In the genomic region with DNA sequence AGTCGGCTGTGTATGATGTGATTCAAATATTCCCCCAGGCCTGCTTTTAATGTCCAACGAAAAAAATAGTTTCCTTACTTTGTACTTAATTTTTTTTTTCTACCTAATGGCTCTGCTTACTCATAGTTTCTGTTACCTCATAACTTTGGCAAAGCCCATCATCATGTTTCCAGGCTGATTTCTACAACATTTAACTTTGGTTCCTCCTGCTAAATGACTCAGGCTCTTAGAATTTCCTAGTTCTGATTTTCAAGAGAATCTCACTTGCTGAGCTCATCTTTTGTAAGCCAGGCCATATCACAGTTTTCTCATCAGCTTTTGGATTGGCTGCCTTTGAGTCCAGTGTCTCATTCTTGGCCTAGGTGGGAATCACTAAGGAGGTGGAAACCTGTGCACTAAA, we compare ENCODE assay signal across 12 cellular contexts.
A peak's percentile ranks its signal among the peaks of the same experiment; 100 is the strongest.
DNase-seq lines count a peak whose midpoint lies in the region; ATAC-seq and TF ChIP-seq lines count a peak whose summit lies in the region.
"Had no signal": no experiment of that assay in that cellular context is flagged by ENCODE, and none has a peak within 500 bp of the region (broad histone marks: within the 10 kb centered on the region; RNA-seq: fewer than 3 reads in every experiment).

No MANE protein-coding gene starts in this region.

- H3K4me3 Mint-ChIP-seq in GM23338, result no peak overlapping the region
- H3K4me3 Mint-ChIP-seq: CD4-positive, CD25-positive, alpha-beta regulatory T cell had no signal

- no peak overlapping the region for H3K4me2 ChIP-seq in GM23338

- TF ChIP-seq CTCF in AG04450 (IDR thresholded peaks at IDR 0.05; ENCODE audit: low read depth, low read length), result no peak
- no peak for TF ChIP-seq CTCF in GM23338 (conservative IDR thresholded peaks at IDR 0.05; ENCODE audit: low read depth in 2 of 2)

- H3K4me3 ChIP-seq in AG04450 (ENCODE audit: low read depth, low read length), result no peak overlapping the region
- H3K4me3 ChIP-seq in GM23338, result no peak overlapping the region

- no peaks in the 10 kb centered on the region for H3K9me3 Mint-ChIP-seq in GM23338

- CTCF ChIA-PET in AG04450 (lab: Charles Lee), result interaction anchor here (1.0 to 1.6 kb wide), 2 partner anchors 290 to 522 kb away, joined by 3 to 5 read pairs; no protein-coding TSS in a partner anchor

- no peaks in the 10 kb centered on the region for H3K9me3 ChIP-seq in AG04450 (ENCODE audit: control insufficient read depth, insufficient read depth, low read length)

- no peak for ATAC-seq in GM23338

- H4K20me1 ChIP-seq in GM23338 (replicated peaks; ENCODE audit: insufficient read depth), result no peaks in the 10 kb centered on the region

- no peaks in the 10 kb centered on the region; the same call in 1 of the 2 replicates for H3K9me2 ChIP-seq in GM23338 (ENCODE audit: insufficient read depth)

- H3K36me3 ChIP-seq in GM23338 (ENCODE audit: insufficient read depth), result no peaks in the 10 kb centered on the region

- no peak overlapping the region for H2AFZ ChIP-seq in GM23338

- no peaks in the 10 kb centered on the region; the same call in 1 of the 2 replicates for H3K4me1 ChIP-seq in GM23338 (ENCODE audit: insufficient read depth)

- DNase-seq in AG04450 (ENCODE audit: low read depth, low spot score), result peak; percentile 89
- peak; percentile 55 for DNase-seq in OCI-M1 (lab: John Stamatoyannopoulos, UW)
- peak; percentile 96 for DNase-seq in epithelial cell of prostate (ENCODE audit: low read depth, low spot score)
- DNase-seq in myocyte (ENCODE audit: low read depth), result peak; percentile 72
- no peak for DNase-seq in ecto neural progenitor cell (ENCODE audit: low spot score)
- no peak for DNase-seq in stimulated activated CD8-positive, alpha-beta memory T cell treated with anti-CD3 and anti-CD28 coated beads, Interleukin-4, amount 100 ng/mL, for 48 hours
- no peak for DNase-seq in GM23338 (ENCODE audit: low spot score)
- no peak for DNase-seq in inferior parietal cortex (ENCODE audit: extremely low spot score)
- DNase-seq: activated effector memory CD4-positive, alpha-beta T cell treated with anti-CD3 and anti-CD28 coated beads, Interleukin-2, amount 50 U/mL, for 16 hours; CD4-positive, CD25-positive, alpha-beta regulatory T cell; NCI-H1105; stimulated activated CD4-positive, alpha-beta T cell treated with anti-CD3 and anti-CD28 coated beads, Interleukin-12 subunit alpha, Interleukin-12 subunit beta, amount 100 ng/mL, for 4 hours had no signal

- no peaks in the 10 kb centered on the region for H3F3A ChIP-seq in GM23338 (replicated peaks; ENCODE audit: low read depth)

- H3K27me3 Mint-ChIP-seq in GM23338 (ENCODE audit: insufficient read depth, low read depth, poor library complexity), result no peaks in the 10 kb centered on the region
- H3K27me3 Mint-ChIP-seq: CD4-positive, CD25-positive, alpha-beta regulatory T cell had no signal

- H3K36me3 Mint-ChIP-seq in GM23338 (ENCODE audit: low read depth), result no peaks in the 10 kb centered on the region
- H3K36me3 Mint-ChIP-seq: CD4-positive, CD25-positive, alpha-beta regulatory T cell had no signal

- H3K27me3 ChIP-seq in AG04450 (ENCODE audit: control insufficient read depth, insufficient read depth, low read length), result no peaks in the 10 kb centered on the region
- no peaks in the 10 kb centered on the region for H3K27me3 ChIP-seq in GM23338 (ENCODE audit: insufficient read depth)

- no peaks in the 10 kb centered on the region for H3K79me2 ChIP-seq in GM23338 (replicated peaks; ENCODE audit: insufficient read depth)

- H3K27ac Mint-ChIP-seq in GM23338, result no peak overlapping the region
- H3K27ac Mint-ChIP-seq: CD4-positive, CD25-positive, alpha-beta regulatory T cell had no signal

- H3K27ac ChIP-seq in AG04450 (ENCODE audit: low read depth, low read length) (peak overlapping the region; percentile 77), epithelial cell of prostate (peak overlapping the region; percentile 88), GM23338 (ENCODE audit: low read depth) (no peak overlapping the region)

- H3K4me1 Mint-ChIP-seq in GM23338, result peaks cover 11% of the 10 kb centered on the region
- H3K4me1 Mint-ChIP-seq: CD4-positive, CD25-positive, alpha-beta regulatory T cell had no signal

- POLR2A ChIA-PET in AG04450 (lab: Yijun Ruan, JAX), result interaction anchor here (0.5 to 1.1 kb wide), 3 partner anchors 12 to 1303 kb away, joined by 3 to 10 read pairs (median 9); no protein-coding TSS in a partner anchor

TF ChIP-seq in GM23338, 12 proteins besides CTCF, POLR2A, EP300 and RAD21:
- TF ChIP-seq, protein P1, sequence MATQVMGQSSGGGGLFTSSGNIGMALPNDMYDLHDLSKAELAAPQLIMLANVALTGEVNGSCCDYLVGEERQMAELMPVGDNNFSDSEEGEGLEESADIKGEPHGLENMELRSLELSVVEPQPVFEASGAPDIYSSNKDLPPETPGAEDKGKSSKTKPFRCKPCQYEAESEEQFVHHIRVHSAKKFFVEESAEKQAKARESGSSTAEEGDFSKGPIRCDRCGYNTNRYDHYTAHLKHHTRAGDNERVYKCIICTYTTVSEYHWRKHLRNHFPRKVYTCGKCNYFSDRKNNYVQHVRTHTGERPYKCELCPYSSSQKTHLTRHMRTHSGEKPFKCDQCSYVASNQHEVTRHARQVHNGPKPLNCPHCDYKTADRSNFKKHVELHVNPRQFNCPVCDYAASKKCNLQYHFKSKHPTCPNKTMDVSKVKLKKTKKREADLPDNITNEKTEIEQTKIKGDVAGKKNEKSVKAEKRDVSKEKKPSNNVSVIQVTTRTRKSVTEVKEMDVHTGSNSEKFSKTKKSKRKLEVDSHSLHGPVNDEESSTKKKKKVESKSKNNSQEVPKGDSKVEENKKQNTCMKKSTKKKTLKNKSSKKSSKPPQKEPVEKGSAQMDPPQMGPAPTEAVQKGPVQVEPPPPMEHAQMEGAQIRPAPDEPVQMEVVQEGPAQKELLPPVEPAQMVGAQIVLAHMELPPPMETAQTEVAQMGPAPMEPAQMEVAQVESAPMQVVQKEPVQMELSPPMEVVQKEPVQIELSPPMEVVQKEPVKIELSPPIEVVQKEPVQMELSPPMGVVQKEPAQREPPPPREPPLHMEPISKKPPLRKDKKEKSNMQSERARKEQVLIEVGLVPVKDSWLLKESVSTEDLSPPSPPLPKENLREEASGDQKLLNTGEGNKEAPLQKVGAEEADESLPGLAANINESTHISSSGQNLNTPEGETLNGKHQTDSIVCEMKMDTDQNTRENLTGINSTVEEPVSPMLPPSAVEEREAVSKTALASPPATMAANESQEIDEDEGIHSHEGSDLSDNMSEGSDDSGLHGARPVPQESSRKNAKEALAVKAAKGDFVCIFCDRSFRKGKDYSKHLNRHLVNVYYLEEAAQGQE (IDR thresholded peaks at IDR 0.05; ENCODE audit: unreplicated experiment), result no peak
- TF ChIP-seq, protein P2, sequence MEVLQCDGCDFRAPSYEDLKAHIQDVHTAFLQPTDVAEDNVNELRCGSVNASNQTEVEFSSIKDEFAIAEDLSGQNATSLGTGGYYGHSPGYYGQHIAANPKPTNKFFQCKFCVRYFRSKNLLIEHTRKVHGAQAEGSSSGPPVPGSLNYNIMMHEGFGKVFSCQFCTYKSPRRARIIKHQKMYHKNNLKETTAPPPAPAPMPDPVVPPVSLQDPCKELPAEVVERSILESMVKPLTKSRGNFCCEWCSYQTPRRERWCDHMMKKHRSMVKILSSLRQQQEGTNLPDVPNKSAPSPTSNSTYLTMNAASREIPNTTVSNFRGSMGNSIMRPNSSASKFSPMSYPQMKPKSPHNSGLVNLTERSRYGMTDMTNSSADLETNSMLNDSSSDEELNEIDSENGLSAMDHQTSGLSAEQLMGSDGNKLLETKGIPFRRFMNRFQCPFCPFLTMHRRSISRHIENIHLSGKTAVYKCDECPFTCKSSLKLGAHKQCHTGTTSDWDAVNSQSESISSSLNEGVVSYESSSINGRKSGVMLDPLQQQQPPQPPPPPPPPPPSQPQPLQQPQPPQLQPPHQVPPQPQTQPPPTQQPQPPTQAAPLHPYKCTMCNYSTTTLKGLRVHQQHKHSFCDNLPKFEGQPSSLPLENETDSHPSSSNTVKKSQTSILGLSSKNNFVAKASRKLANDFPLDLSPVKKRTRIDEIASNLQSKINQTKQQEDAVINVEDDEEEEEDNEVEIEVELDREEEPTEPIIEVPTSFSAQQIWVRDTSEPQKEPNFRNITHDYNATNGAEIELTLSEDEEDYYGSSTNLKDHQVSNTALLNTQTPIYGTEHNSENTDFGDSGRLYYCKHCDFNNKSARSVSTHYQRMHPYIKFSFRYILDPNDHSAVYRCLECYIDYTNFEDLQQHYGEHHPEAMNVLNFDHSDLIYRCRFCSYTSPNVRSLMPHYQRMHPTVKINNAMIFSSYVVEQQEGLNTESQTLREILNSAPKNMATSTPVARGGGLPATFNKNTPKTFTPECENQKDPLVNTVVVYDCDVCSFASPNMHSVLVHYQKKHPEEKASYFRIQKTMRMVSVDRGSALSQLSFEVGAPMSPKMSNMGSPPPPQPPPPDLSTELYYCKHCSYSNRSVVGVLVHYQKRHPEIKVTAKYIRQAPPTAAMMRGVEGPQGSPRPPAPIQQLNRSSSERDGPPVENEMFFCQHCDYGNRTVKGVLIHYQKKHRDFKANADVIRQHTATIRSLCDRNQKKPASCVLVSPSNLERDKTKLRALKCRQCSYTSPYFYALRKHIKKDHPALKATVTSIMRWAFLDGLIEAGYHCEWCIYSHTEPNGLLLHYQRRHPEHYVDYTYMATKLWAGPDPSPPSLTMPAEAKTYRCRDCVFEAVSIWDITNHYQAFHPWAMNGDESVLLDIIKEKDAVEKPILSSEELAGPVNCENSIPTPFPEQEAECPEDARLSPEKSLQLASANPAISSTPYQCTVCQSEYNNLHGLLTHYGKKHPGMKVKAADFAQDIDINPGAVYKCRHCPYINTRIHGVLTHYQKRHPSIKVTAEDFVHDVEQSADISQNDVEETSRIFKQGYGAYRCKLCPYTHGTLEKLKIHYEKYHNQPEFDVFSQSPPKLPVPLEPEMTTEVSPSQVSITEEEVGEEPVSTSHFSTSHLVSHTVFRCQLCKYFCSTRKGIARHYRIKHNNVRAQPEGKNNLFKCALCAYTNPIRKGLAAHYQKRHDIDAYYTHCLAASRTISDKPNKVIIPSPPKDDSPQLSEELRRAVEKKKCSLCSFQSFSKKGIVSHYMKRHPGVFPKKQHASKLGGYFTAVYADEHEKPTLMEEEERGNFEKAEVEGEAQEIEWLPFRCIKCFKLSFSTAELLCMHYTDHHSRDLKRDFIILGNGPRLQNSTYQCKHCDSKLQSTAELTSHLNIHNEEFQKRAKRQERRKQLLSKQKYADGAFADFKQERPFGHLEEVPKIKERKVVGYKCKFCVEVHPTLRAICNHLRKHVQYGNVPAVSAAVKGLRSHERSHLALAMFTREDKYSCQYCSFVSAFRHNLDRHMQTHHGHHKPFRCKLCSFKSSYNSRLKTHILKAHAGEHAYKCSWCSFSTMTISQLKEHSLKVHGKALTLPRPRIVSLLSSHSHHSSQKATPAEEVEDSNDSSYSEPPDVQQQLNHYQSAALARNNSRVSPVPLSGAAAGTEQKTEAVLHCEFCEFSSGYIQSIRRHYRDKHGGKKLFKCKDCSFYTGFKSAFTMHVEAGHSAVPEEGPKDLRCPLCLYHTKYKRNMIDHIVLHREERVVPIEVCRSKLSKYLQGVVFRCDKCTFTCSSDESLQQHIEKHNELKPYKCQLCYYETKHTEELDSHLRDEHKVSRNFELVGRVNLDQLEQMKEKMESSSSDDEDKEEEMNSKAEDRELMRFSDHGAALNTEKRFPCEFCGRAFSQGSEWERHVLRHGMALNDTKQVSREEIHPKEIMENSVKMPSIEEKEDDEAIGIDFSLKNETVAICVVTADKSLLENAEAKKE (CRISPR knock-in tag; IDR thresholded peaks at IDR 0.05), result no peak

Comparison
In these comparisons a context has a peak if more than half of its experiments do, and no peak if none do; other contexts are left out.
1. DNase-seq: peak in AG04450 (single experiment), OCI-M1 (single experiment), epithelial cell of prostate (single experiment) and myocyte (single experiment); none in ecto neural progenitor cell (single experiment), stimulated activated CD8-positive, alpha-beta memory T cell treated with anti-CD3 and anti-CD28 coated beads, Interleukin-4, amount 100 ng/mL, for 48 hours (single experiment), GM23338 (single experiment) and inferior parietal cortex (single experiment).